Comparison of ENCODE assay signal across 11 cellular contexts in genomic region chrX:6738518-6739470, GRCh38.
DNase-seq lines count a peak whose midpoint lies in the region; ATAC-seq and TF ChIP-seq lines count a peak whose summit lies in the region.
"Had no signal": no experiment of that assay in that cellular context is flagged by ENCODE, and none has a peak within 500 bp of the region (broad histone marks: within the 10 kb centered on the region; RNA-seq: fewer than 3 reads in every experiment).

No MANE protein-coding gene starts in this region.

- WGBS in spleen, 5 donors, result 52 to 56% (median 52%) methylated on average over 11 of the region's 11 CpGs

- H3K27ac ChIP-seq in spleen, result peak overlapping the region in 7 of 8 donors; percentile 32 to 81 (median 64)
- H3K27ac ChIP-seq: cardiac muscle cell, heart left ventricle had no signal

- H3K36me3 ChIP-seq in spleen, result no peaks in the 10 kb centered on the region
- H3K36me3 ChIP-seq: cardiac muscle cell, heart left ventricle had no signal

- TF ChIP-seq POLR2A in spleen (IDR thresholded peaks at IDR 0.05), result no peak

- no peaks in the 10 kb centered on the region for H3K27me3 ChIP-seq in spleen (replicated peaks in 1 of 7)
- H3K27me3 ChIP-seq: cardiac muscle cell, heart left ventricle had no signal

- peaks cover 0 to 11% (median 0%) of the 10 kb centered on the region in 6 donors for H3K4me1 ChIP-seq in spleen
- H3K4me1 ChIP-seq: heart left ventricle had no signal

- intact Hi-C loops in spleen (cut with DNase I; ENCODE audit: low total_unique reads) (no loop called here), left colon (cut with DNase I, micrococcal nuclease) (no loop called here)

- DNase-seq in spleen (no peak), left colon (no peak), HuH-7 (ENCODE audit: low spot score) (no peak), activated gamma-delta T cell (lab: John Stamatoyannopoulos, UW) (no peak)
- DNase-seq: activated CD4-positive, alpha-beta T cell treated with anti-CD3 and anti-CD28 coated beads, Interleukin-2, amount 50 U/mL, for 4 hours; heart left ventricle; OCI-M1 had no signal

- ATAC-seq in GM18909 (IDR thresholded peaks at IDR 0.05; ENCODE audit: poor library complexity, unreplicated experiment) (peak; percentile 96), GM21717 (IDR thresholded peaks at IDR 0.05; ENCODE audit: unreplicated experiment) (peak; percentile 98), HG03378 (IDR thresholded peaks at IDR 0.05; ENCODE audit: unreplicated experiment) (peak; percentile 98), left colon (no peak)
- ATAC-seq: heart left ventricle had no signal

- no peak overlapping the region for H3K4me3 ChIP-seq in spleen
- H3K4me3 ChIP-seq: cardiac muscle cell, heart left ventricle had no signal

- no peaks in the 10 kb centered on the region for H3K9me3 ChIP-seq in spleen
- H3K9me3 ChIP-seq: heart left ventricle had no signal

- no peak for TF ChIP-seq CTCF in spleen (IDR thresholded peaks at IDR 0.05 in 8 of 11, conservative IDR thresholded peaks at IDR 0.05 in 3 of 11)
